Comparison of ENCODE assay signal across 11 cellular contexts in the genomic region with DNA sequence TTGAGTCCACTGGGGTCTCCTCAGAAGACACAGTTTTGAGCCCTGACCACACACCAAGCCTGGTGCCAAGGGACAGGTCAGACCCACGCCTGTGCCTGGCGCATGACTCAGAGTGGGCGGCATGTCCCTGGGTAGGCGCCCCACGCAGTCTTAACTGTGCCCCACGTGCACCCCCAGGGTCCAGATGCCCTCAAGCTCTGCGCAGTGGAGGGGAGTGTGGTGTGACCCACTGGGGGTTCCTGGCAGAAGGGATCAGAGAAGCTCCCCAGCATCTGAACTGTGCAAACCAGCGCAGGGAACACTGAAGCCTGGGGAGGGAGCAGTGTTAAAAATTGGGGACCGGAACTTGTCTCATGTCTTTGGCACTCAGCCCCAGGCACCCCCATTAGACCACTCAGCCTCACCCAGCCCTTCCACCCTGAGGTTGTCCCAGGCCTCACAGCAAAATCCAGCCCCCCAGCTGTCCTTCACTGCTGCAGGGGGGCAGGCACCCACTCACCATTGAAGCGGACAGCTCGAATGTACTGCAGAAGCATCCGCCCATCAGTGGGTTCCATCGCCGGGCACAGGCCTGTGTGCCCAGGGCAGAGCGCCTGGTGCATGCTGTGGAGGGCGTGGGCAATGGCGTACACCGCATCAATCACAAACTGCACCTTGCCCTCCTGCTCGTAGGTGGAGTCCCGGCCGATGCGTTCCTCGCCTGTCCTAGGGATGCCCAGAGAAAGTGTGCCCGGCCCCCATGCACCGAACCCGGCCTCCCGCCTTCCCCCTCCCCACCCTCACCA. TPM values are rescaled to one million over a fixed set of nuclear protein-coding genes. Genes with fewer than 3 reads are reported as not detected.
"Had no signal": no experiment of that assay in that cellular context is flagged by ENCODE, and none has a peak within 500 bp of the region (broad histone marks: within the 10 kb centered on the region; RNA-seq: fewer than 3 reads in every experiment).

No MANE protein-coding gene starts in this region.

- H2AFZ ChIP-seq: GM23248 had no signal

- H3K4me1 ChIP-seq: HAP-1 had no signal

- ATAC-seq: HCT116, HepG2 had no signal

- H3K27ac Mint-ChIP-seq: HFFc6, IgD-negative memory B cell had no signal

- H3K27ac ChIP-seq: GM23248, HL-60 had no signal

- DNase-seq: GM23248, GOT3, H7, HFFc6 had no signal

- H3K9me3 ChIP-seq: HAP-1 had no signal

- H3K4me3 ChIP-seq: GM23248, HAP-1 had no signal

- H3K36me3 ChIP-seq: HAP-1 had no signal

RNA-seq across cellular contexts. Expression of gene GRM6, which starts 6.5 kb away (rescaled TPM):
- total RNA-seq: GM23248, H4, H7, HepG2, HFFc6, HT1080 had no signal
- polyA plus RNA-seq: HepG2, IgD-negative memory B cell had no signal

RNA-seq across cellular contexts. Expression of gene ZNF454, which starts 47.6 kb away (rescaled TPM):
- total RNA-seq: HepG2, HFFc6, HT1080 had no signal
- polyA plus RNA-seq: IgD-negative memory B cell had no signal
